In the genomic region with DNA sequence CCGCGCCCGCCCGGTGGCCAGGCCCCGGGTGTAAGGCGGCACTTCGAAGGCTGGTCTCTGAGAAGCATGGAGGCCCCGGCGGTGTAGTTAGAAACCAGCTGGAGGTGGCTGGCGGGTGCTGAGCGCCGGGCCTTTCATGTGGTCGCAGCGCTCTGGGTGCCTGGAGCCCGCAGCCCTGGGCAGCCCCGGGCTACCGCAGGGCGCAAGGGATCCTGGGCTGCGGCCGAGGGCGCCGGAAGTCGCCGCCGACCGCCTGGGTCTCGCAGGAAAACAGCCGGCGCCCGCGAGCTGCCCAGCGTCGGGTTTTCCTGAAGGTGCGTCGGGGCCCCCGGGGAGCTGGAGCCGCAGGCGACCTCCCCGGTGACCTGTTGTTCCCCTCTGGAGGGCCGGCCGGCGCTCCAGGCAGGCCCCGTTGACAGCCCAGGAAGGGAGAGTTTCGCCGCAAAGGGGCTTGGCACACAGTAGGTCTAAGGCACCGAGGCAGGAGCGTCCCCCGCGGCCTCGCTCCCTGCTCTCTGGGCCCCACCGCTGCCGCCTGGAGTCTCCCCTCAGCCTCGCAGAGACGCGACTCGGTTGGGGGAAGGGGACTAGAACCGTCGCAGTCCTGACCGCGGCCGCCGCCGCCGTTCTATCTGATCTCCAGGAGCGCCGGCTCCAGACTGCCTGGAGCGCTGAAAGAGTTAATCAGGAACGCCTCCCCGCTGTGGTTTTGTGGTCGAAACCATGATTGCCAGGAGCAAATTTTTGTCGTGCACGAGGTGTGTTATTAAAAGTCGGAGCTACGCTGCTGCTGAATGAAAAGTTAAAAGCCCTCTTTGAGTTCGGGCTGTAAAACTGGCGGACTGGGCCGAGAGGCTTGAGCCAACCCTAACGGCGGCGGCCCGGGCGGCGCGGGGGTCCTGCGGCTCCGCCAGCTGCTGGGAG, we compare ENCODE assay signal across 1 cellular context.
TF ChIP-seq lines count a peak whose summit lies in the region.

No MANE protein-coding gene starts in this region.

TF ChIP-seq in K562, 482 proteins besides CTCF, POLR2A, EP300 and RAD21 (continued from another document):
- TF ChIP-seq, protein P1, sequence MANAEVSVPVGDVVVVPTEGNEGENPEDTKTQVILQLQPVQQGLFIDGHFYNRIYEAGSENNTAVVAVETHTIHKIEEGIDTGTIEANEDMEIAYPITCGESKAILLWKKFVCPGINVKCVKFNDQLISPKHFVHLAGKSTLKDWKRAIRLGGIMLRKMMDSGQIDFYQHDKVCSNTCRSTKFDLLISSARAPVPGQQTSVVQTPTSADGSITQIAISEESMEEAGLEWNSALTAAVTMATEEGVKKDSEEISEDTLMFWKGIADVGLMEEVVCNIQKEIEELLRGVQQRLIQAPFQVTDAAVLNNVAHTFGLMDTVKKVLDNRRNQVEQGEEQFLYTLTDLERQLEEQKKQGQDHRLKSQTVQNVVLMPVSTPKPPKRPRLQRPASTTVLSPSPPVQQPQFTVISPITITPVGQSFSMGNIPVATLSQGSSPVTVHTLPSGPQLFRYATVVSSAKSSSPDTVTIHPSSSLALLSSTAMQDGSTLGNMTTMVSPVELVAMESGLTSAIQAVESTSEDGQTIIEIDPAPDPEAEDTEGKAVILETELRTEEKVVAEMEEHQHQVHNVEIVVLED (CRISPR knock-in tag; IDR thresholded peaks at IDR 0.05) = no peak
- TF ChIP-seq, protein P2, sequence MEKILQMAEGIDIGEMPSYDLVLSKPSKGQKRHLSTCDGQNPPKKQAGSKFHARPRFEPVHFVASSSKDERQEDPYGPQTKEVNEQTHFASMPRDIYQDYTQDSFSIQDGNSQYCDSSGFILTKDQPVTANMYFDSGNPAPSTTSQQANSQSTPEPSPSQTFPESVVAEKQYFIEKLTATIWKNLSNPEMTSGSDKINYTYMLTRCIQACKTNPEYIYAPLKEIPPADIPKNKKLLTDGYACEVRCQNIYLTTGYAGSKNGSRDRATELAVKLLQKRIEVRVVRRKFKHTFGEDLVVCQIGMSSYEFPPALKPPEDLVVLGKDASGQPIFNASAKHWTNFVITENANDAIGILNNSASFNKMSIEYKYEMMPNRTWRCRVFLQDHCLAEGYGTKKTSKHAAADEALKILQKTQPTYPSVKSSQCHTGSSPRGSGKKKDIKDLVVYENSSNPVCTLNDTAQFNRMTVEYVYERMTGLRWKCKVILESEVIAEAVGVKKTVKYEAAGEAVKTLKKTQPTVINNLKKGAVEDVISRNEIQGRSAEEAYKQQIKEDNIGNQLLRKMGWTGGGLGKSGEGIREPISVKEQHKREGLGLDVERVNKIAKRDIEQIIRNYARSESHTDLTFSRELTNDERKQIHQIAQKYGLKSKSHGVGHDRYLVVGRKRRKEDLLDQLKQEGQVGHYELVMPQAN (IDR thresholded peaks at IDR 0.05; ENCODE audit: borderline replicate concordance) = no peak
- TF ChIP-seq ZNF263 (CRISPR knock-in tag; IDR thresholded peaks at IDR 0.05; ENCODE audit: borderline replicate concordance) = no peak
- peak; percentile 58; the same call in 1 of the 2 replicates for TF ChIP-seq ZNF76 (CRISPR knock-in tag; IDR thresholded peaks at IDR 0.05; ENCODE audit: borderline replicate concordance)
- no peak for TF ChIP-seq POLR3G (IDR thresholded peaks at IDR 0.05; ENCODE audit: extremely low read depth, insufficient read length, insufficient replicate concordance)
- TF ChIP-seq ZEB2 (IDR thresholded peaks at IDR 0.05) = no peak
- no peak for TF ChIP-seq PRMT5 (CRISPR knock-in tag; IDR thresholded peaks at IDR 0.05)
- TF ChIP-seq RBBP5 (IDR thresholded peaks at IDR 0.05; ENCODE audit: borderline replicate concordance, insufficient read depth, low read length, poor library complexity, severe bottlenecking) = peak; percentile 26
- TF ChIP-seq, protein P3, sequence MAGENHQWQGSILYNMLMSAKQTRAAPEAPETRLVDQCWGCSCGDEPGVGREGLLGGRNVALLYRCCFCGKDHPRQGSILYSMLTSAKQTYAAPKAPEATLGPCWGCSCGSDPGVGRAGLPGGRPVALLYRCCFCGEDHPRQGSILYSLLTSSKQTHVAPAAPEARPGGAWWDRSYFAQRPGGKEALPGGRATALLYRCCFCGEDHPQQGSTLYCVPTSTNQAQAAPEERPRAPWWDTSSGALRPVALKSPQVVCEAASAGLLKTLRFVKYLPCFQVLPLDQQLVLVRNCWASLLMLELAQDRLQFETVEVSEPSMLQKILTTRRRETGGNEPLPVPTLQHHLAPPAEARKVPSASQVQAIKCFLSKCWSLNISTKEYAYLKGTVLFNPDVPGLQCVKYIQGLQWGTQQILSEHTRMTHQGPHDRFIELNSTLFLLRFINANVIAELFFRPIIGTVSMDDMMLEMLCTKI (IDR thresholded peaks at IDR 0.05; ENCODE audit: partially characterized antibody) = no peak
- TF ChIP-seq STAT5A (IDR thresholded peaks at IDR 0.05; ENCODE audit: borderline replicate concordance, low read length) = no peak; the same call in 1 of the 2 replicates
- peak; percentile 83 to 96; a peak in 3 of 4 replicates for TF ChIP-seq RCOR1 (IDR thresholded peaks at IDR 0.05; ENCODE audit: borderline replicate concordance in 1 of 2, low read depth in 2 of 2, low read length in 2 of 2)
- peak; percentile 98 for TF ChIP-seq CBFB (CRISPR knock-in tag; IDR thresholded peaks at IDR 0.05)
- no peak for TF ChIP-seq ZNF24 (IDR thresholded peaks at IDR 0.05)
- 0 out of 2 replicates have a peak, but pooled peaks have one; percentile 27 for TF ChIP-seq SMARCC2 (IDR thresholded peaks at IDR 0.05; ENCODE audit: low read depth)
- no peak for TF ChIP-seq NR2C2 (CRISPR knock-in tag; IDR thresholded peaks at IDR 0.05)
- TF ChIP-seq NR2C2 (tag; IDR thresholded peaks at IDR 0.05) = peak; percentile 44; the same call in 1 of the 2 replicates
- peak; percentile 69 for TF ChIP-seq HMGN3 (IDR thresholded peaks at IDR 0.05; ENCODE audit: borderline replicate concordance, extremely low read depth, insufficient read length, low read depth, low read length)
- TF ChIP-seq ZNF347 (CRISPR knock-in tag; IDR thresholded peaks at IDR 0.05; ENCODE audit: low read depth) = no peak
- no peak for TF ChIP-seq DLX4 (CRISPR knock-in tag; IDR thresholded peaks at IDR 0.05)
- no peak for TF ChIP-seq NFE2L1 (tag; IDR thresholded peaks at IDR 0.05; ENCODE audit: borderline replicate concordance, low read depth)
- peak; percentile 55; the same call in 1 of the 2 replicates for TF ChIP-seq ZNF57 (CRISPR knock-in tag; IDR thresholded peaks at IDR 0.05)
- TF ChIP-seq ZNF140 (CRISPR knock-in tag; IDR thresholded peaks at IDR 0.05) = no peak
